ENCODE assay signal across 8 cellular contexts in the genomic region with DNA sequence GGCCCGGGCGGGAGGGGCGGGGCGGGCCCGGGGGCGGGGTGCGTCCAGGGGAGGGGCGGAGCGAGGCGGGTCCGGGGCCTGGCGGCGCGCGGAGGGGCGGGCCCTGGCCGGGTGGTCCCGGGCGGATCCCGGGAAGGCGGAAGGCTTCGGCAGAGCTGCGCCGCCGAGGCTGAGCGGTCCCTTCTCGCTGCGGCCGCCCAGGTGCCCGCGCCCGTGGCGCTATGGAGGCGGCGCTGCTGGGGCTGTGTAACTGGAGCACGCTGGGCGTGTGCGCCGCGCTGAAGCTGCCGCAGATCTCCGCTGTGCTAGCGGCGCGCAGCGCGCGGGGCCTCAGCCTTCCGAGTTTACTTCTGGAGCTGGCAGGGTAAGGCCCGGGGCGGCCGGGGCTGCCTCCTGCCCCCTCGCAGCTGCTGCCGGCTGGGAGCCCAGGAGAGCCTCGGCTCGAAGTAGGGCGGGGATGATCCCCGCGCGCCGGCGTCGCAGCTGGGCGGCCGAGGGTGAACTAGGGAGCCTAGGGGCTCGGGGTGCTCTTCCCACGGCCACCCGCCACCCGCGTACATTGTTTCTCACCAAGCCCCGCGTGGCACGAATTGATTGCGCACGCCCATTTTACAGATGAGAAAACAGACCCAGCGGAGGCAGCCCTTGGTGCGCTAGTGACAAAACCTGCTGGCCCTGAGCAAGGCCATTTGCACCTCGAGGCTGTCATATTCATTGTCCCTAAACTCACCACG. TPM values are rescaled to one million over a fixed set of nuclear protein-coding genes. Genes with fewer than 3 reads are reported as not detected.
DNase-seq lines count a peak whose midpoint lies in the region; ATAC-seq and TF ChIP-seq lines count a peak whose summit lies in the region.

A gene (plus strand): TSS at position 142 of the 734 bp plus-strand sequence. CDS start 80 bp downstream, at position 222.

- BruUV-seq in HCT116 (replicated peaks; lab: Mats Ljungman, UMichigan), result no TSS peak

- H3K27ac Mint-ChIP-seq in activated CD4-positive, alpha-beta T cell treated with anti-CD3 and anti-CD28 coated beads, Interleukin-2, amount 10 ng/mL, durations not matched to agents 24 days and 14 days, result peak within 1 kb of the TSS; percentile 88

- peak within 1 kb of the TSS; percentile 79 for H3K9ac ChIP-seq in HCT116 (ENCODE audit: low read length)

- H3K27me3 Mint-ChIP-seq in activated CD4-positive, alpha-beta T cell treated with anti-CD3 and anti-CD28 coated beads, Interleukin-2, amount 10 ng/mL, durations not matched to agents 24 days and 14 days, result peaks cover 8% of the 10 kb centered on the region

- H3K4me1 ChIP-seq in HCT116 (ENCODE audit: control insufficient read depth in 1 of 2, insufficient read depth in 2 of 2, low read length in 2 of 2), result peaks cover 7 to 18% of the 10 kb centered on the region in 2 experiments; a peak in 3 of 4 replicates
- no peaks in the 10 kb centered on the region for H3K4me1 ChIP-seq in RWPE2 (ENCODE audit: insufficient read depth, poor library complexity, severe bottlenecking)
- H3K4me1 ChIP-seq in right lobe of liver, result peaks cover 0 to 6% (median 0%) of the 10 kb centered on the region in 4 donors

- no peaks in the 10 kb centered on the region for H4K20me1 ChIP-seq in HCT116 (ENCODE audit: insufficient read depth)

- POLR2A ChIA-PET in HCT116 (lab: Charles Lee), result interaction anchor here (0.6 to 2.1 kb wide), 2 partner anchors 22 to 128 kb away, joined by 3 to 9 read pairs; a partner anchor contains a TSS

- no peaks in the 10 kb centered on the region for H3K36me3 Mint-ChIP-seq in activated CD4-positive, alpha-beta T cell treated with anti-CD3 and anti-CD28 coated beads, Interleukin-2, amount 10 ng/mL, durations not matched to agents 24 days and 14 days (ENCODE audit: low read depth)

- ATAC-seq in HCT116, result peak; percentile 80
- ATAC-seq in RWPE2 (ENCODE audit: low read depth), result peak; percentile 86
- ATAC-seq in right lobe of liver, result peak; percentile 84 to 90 (median 87)

- H3K27me3 ChIP-seq in HCT116 (ENCODE audit: insufficient read depth, low read length) (no peaks in the 10 kb centered on the region), RWPE2 (ENCODE audit: insufficient read depth, poor library complexity, severe bottlenecking) (no peaks in the 10 kb centered on the region), right lobe of liver (no peaks in the 10 kb centered on the region)

- H3K9me3 Mint-ChIP-seq in activated CD4-positive, alpha-beta T cell treated with anti-CD3 and anti-CD28 coated beads, Interleukin-2, amount 10 ng/mL, durations not matched to agents 24 days and 14 days, result no peaks in the 10 kb centered on the region

- H3K27ac ChIP-seq in HCT116 (ENCODE audit: low read depth, low read length), result peak within 1 kb of the TSS; percentile 93
- peak within 1 kb of the TSS; percentile 41 for H3K27ac ChIP-seq in RWPE2 (ENCODE audit: poor library complexity, severe bottlenecking)
- H3K27ac ChIP-seq in caudate nucleus (ENCODE audit: low read depth, low read length), result peak within 1 kb of the TSS; percentile 82
- H3K27ac ChIP-seq in right lobe of liver, result peak within 1 kb of the TSS; percentile 62 to 87 (median 74)
- H3K27ac ChIP-seq in substantia nigra (ENCODE audit: low read depth, low read length, poor library complexity, severe bottlenecking), result peak within 1 kb of the TSS; percentile 82

- TF ChIP-seq RAD21 in HCT116 (IDR thresholded peaks at IDR 0.05; ENCODE audit: low read depth), result no peak; the same call in 1 of the 2 replicates

- RAD21 ChIA-PET in HCT116 (lab: Charles Lee; ENCODE audit: low non-redundant PET in 1 of 2, low total read pairs in 2 of 2, uncharacterized antibody in 2 of 2, unreplicated experiment in 2 of 2), result interaction anchor here in 1 of 2 experiments (0.6 to 1.0 kb wide), 3 partner anchors 22 to 320 kb away, joined by 3 to 11 read pairs (median 4); a partner anchor contains a TSS

- no peak for DNase-seq in activated CD4-positive, alpha-beta T cell treated with anti-CD3 and anti-CD28 coated beads, Interleukin-2, amount 10 ng/mL, durations not matched to agents 24 days and 14 days
- no peak for DNase-seq in activated CD4-positive, alpha-beta T cell treated with anti-CD3 and anti-CD28 coated beads, Interleukin-2, amount 50 U/mL, for 1 hour
- peak; percentile 59 for DNase-seq in HCT116 (ENCODE audit: low read depth, low spot score)
- DNase-seq in LoVo (ENCODE audit: low spot score), result peak; percentile 93
- DNase-seq in RWPE2 (ENCODE audit: low spot score), result no peak
- peak in 4 of 61 donors; percentile 46 to 93 (median 74) for DNase-seq in caudate nucleus (lab: John Stamatoyannopoulos, UW)
- peak in 1 of 3 donors; percentile 63 for DNase-seq in right lobe of liver
- peak in 6 of 49 donors; percentile 74 to 87 (median 82) for DNase-seq in substantia nigra (lab: John Stamatoyannopoulos, UW)

- 37% methylated on average over 2 of the region's 79 CpGs for WGBS in right lobe of liver (ENCODE audit: insufficient coverage, low coverage, low lambda C conversion rate, missing lambda C conversion rate)

- no peaks in the 10 kb centered on the region for H3K79me2 ChIP-seq in HCT116 (ENCODE audit: insufficient read depth, low read length)

- H3K9me3 ChIP-seq in HCT116 (ENCODE audit: control insufficient read depth in 1 of 2, insufficient read depth in 1 of 2, low read depth in 1 of 2, low read length in 2 of 2) (no peaks in the 10 kb centered on the region), RWPE2 (ENCODE audit: severe bottlenecking) (no peaks in the 10 kb centered on the region), right lobe of liver (no peaks in the 10 kb centered on the region)

- TF ChIP-seq CTCF in HCT116 (IDR thresholded peaks at IDR 0.05 in 2 of 3, conservative IDR thresholded peaks at IDR 0.05 in 1 of 3; ENCODE audit: borderline replicate concordance in 1 of 3, insufficient read depth in 1 of 3, low read depth in 2 of 3, low read length in 2 of 3) (no peak), RWPE2 (IDR thresholded peaks at IDR 0.05; ENCODE audit: poor library complexity, severe bottlenecking) (no peak), right lobe of liver (IDR thresholded peaks at IDR 0.05) (peak in 2 of 4 donors; percentile 18 to 22)

- H2AFZ ChIP-seq in HCT116 (ENCODE audit: low read depth, low read length, poor library complexity, severe bottlenecking), result peak within 1 kb of the TSS; percentile 70

- H3K4me3 Mint-ChIP-seq in activated CD4-positive, alpha-beta T cell treated with anti-CD3 and anti-CD28 coated beads, Interleukin-2, amount 10 ng/mL, durations not matched to agents 24 days and 14 days, result peak within 1 kb of the TSS; percentile 86

- H3K4me2 ChIP-seq in HCT116 (ENCODE audit: low read length), result peak within 1 kb of the TSS; percentile 99

- peak; percentile 72 for TF ChIP-seq POLR2A in HCT116 (IDR thresholded peaks at IDR 0.05; ENCODE audit: borderline replicate concordance, extremely low read depth, insufficient read depth, insufficient read length)
- TF ChIP-seq POLR2A in right lobe of liver (IDR thresholded peaks at IDR 0.05), result peak; percentile 85

- H3K4me1 Mint-ChIP-seq in activated CD4-positive, alpha-beta T cell treated with anti-CD3 and anti-CD28 coated beads, Interleukin-2, amount 10 ng/mL, durations not matched to agents 24 days and 14 days, result peaks cover 8% of the 10 kb centered on the region

- H3K4me3 ChIP-seq in HCT116 (replicated peaks in 1 of 2; ENCODE audit: low read depth in 1 of 2, low read length in 2 of 2), result peak within 1 kb of the TSS; percentile 58 to 77
- H3K4me3 ChIP-seq in RWPE2 (ENCODE audit: severe bottlenecking), result peak within 1 kb of the TSS; percentile 49
- H3K4me3 ChIP-seq in right lobe of liver, result peak within 1 kb of the TSS; percentile 59 to 66 (median 64)

- no peaks in the 10 kb centered on the region for H3K36me3 ChIP-seq in HCT116 (ENCODE audit: control insufficient read depth in 1 of 2, insufficient read depth in 2 of 2, low read length in 2 of 2)
- no peaks in the 10 kb centered on the region for H3K36me3 ChIP-seq in RWPE2 (ENCODE audit: low read depth)
- no peaks in the 10 kb centered on the region for H3K36me3 ChIP-seq in right lobe of liver

- CTCF ChIA-PET in HCT116 (lab: Charles Lee), result interaction anchor here (0.7 to 1.4 kb wide), 2 partner anchors 23 to 323 kb away, joined by 3 to 11 read pairs; a partner anchor contains a TSS

- H3K9me2 ChIP-seq in HCT116 (ENCODE audit: insufficient read depth), result no peaks in the 10 kb centered on the region

- intact Hi-C loops in activated CD4-positive, alpha-beta T cell treated with anti-CD3 and anti-CD28 coated beads, Interleukin-2, amount 10 ng/mL, durations not matched to agents 24 days and 14 days (cut with micrococcal nuclease), result loop anchor here (1.0 kb wide), 4 partner anchors 23 to 429 kb away; a partner anchor contains a TSS
- intact Hi-C loops in HCT116 (cut with micrococcal nuclease), result no loop called here
- intact Hi-C loops in right lobe of liver (cut with DNase I), result no loop called here

TF ChIP-seq in HCT116, 20 proteins besides CTCF, POLR2A, EP300 and RAD21 (continues in another document):
- no peak for TF ChIP-seq YY1 (IDR thresholded peaks at IDR 0.05; ENCODE audit: extremely low read depth, insufficient replicate concordance, low read depth, low read length)
- no peak for TF ChIP-seq SRF (IDR thresholded peaks at IDR 0.05; ENCODE audit: low read depth)
- TF ChIP-seq POLR2AphosphoS5 (IDR thresholded peaks at IDR 0.05; ENCODE audit: low read depth, low read length), result peak; percentile 96
- TF ChIP-seq CEBPB (IDR thresholded peaks at IDR 0.05; ENCODE audit: low read depth), result no peak

RNA-seq across cellular contexts. Expression of the gene that starts here (rescaled TPM):
- total RNA-seq in activated CD4-positive, alpha-beta T cell treated with anti-CD3 and anti-CD28 coated beads, Interleukin-2, amount 10 ng/mL, durations not matched to agents 24 days and 14 days, result 7.6 and 10.4 TPM in 2 replicates
- 15.9 TPM for total RNA-seq in HCT116 (2021; ENCODE audit: unreplicated experiment)
- polyA plus RNA-seq in HCT116 (2012), result 25.7 and 34.9 TPM in 2 replicates
- 10 to 100 TPM in 2 of 6 experiments, 1 to 10 TPM in 4; 4.9 to 16.1 (median 8.8) TPM for total RNA-seq in right lobe of liver

Comparison
In these comparisons a context has a peak if more than half of its experiments do, and no peak if none do; other contexts are left out.
1. DNase-seq: peak in HCT116 (single experiment) and LoVo (single experiment); none in activated CD4-positive, alpha-beta T cell treated with anti-CD3 and anti-CD28 coated beads, Interleukin-2, amount 10 ng/mL, durations not matched to agents 24 days and 14 days (single experiment), activated CD4-positive, alpha-beta T cell treated with anti-CD3 and anti-CD28 coated beads, Interleukin-2, amount 50 U/mL, for 1 hour (single experiment) and RWPE2 (single experiment).
2. H3K27ac ChIP-seq: peak in every context shown above with its lines; median percentile 93 in HCT116; 82 in caudate nucleus; 82 in substantia nigra; 74 in right lobe of liver; 41 in RWPE2.
3. Peak in every context shown above with its lines, with median percentiles within 50 percentile points of each other: ATAC-seq and H3K4me3 ChIP-seq.